8 cellular contexts compared by ENCODE assay signal in genomic region chr12:70849265-70849960, GRCh38.
DNase-seq lines count a peak whose midpoint lies in the region; ATAC-seq, FAIRE-seq and TF ChIP-seq lines count a peak whose summit lies in the region.

No MANE protein-coding gene starts in this region.

- no peaks in the 10 kb centered on the region for H3K27me3 ChIP-seq in H9 (ENCODE audit: insufficient read depth, low read length)
- H3K27me3 ChIP-seq in adrenal gland: no peaks in the 10 kb centered on the region

- no peak for FAIRE-seq in GM19239 (lab: Jason Lieb, UNC)

- no peaks in the 10 kb centered on the region for H3K79me2 ChIP-seq in H9 (ENCODE audit: insufficient read depth, low read length)

- no peak overlapping the region for H4K5ac ChIP-seq in H9 (ENCODE audit: insufficient read length, low read depth, low read length)

- H3K23me2 ChIP-seq in H9 (ENCODE audit: insufficient read length, low read depth, low read length, poor library complexity, severe bottlenecking): no peaks in the 10 kb centered on the region

- H2BK15ac ChIP-seq in H9 (ENCODE audit: low read depth, low read length): no peak overlapping the region

- H2AK5ac ChIP-seq in H9 (ENCODE audit: insufficient read length, low read length): no peak overlapping the region

- H3K14ac ChIP-seq in H9 (ENCODE audit: insufficient read depth, low read length): no peak overlapping the region

- H3K4me3 Mint-ChIP-seq in H9: no peak overlapping the region

- peaks cover under 1% of the 10 kb centered on the region in 2 experiments; a peak in 3 of 4 replicates for H3K4me1 Mint-ChIP-seq in H9

- H3K27ac ChIP-seq in H9 (ENCODE audit: insufficient read length, low read depth, low read length): no peak overlapping the region
- no peak overlapping the region for H3K27ac ChIP-seq in adrenal gland

- no peak overlapping the region for H3K4me2 ChIP-seq in H9 (ENCODE audit: insufficient read depth, insufficient read length, low read length)

- no peak overlapping the region for H2BK120ac ChIP-seq in H9 (ENCODE audit: low read depth, low read length, poor library complexity, severe bottlenecking)

- ATAC-seq in left lobe of liver (peak; percentile 48), HG03196 (IDR thresholded peaks at IDR 0.05; ENCODE audit: unreplicated experiment) (no peak), HG02610 (IDR thresholded peaks at IDR 0.05; ENCODE audit: unreplicated experiment) (no peak)

- H2AFZ ChIP-seq in H9 (ENCODE audit: low read length): no peak overlapping the region

- intact Hi-C loops in adrenal gland (cut with DNase I): no loop called here

- no peak overlapping the region for H3K27ac Mint-ChIP-seq in H9

- DNase-seq in AML-193 (lab: John Stamatoyannopoulos, UW) (peak; percentile 11 to 30), H9 (no peak), adrenal gland (no peak), left lobe of liver (ENCODE audit: low spot score) (no peak), GM19239 (ENCODE audit: insufficient read length, low spot score) (no peak), NCI-H128 (lab: John Stamatoyannopoulos, UW; ENCODE audit: unreplicated experiment) (no peak)

- no peak for TF ChIP-seq POLR2A in adrenal gland (IDR thresholded peaks at IDR 0.05)

- H2BK20ac ChIP-seq in H9 (ENCODE audit: low read depth, low read length, poor library complexity, severe bottlenecking): no peak overlapping the region

- no peak overlapping the region for H3K4me3 ChIP-seq in adrenal gland

- no peaks in the 10 kb centered on the region for H3K36me3 Mint-ChIP-seq in H9 (ENCODE audit: insufficient read depth in 1 of 3, low read depth in 3 of 3)

- H4K8ac ChIP-seq in H9 (replicated peaks; ENCODE audit: insufficient read length, low read depth, low read length): no peak overlapping the region

- no peak overlapping the region for H3K9ac ChIP-seq in H9 (ENCODE audit: extremely low read depth, insufficient read length, low read length)

- H2BK5ac ChIP-seq in H9 (ENCODE audit: insufficient read length, low read length): no peak overlapping the region

- H3K56ac ChIP-seq in H9 (ENCODE audit: insufficient read length, low read depth, low read length): no peak overlapping the region

- no peak overlapping the region for H4K91ac ChIP-seq in H9 (ENCODE audit: insufficient read length, low read depth, low read length)

- H3K4me1 ChIP-seq in H9 (ENCODE audit: insufficient read depth, low read length) (no peaks in the 10 kb centered on the region), adrenal gland (replicated peaks in 1 of 2) (no peaks in the 10 kb centered on the region)

- no peaks in the 10 kb centered on the region for H3K9me3 ChIP-seq in H9 (ENCODE audit: control insufficient read depth, low read depth, low read length)
- H3K9me3 ChIP-seq in adrenal gland (replicated peaks in 1 of 3): no peaks in the 10 kb centered on the region

- no peak overlapping the region for H3K4ac ChIP-seq in H9 (ENCODE audit: low read depth, low read length)

- no peaks in the 10 kb centered on the region for H3K36me3 ChIP-seq in adrenal gland (replicated peaks in 1 of 2)

- no peaks in the 10 kb centered on the region for H3K79me1 ChIP-seq in H9 (ENCODE audit: insufficient read depth, low read depth, low read length, poor library complexity, severe bottlenecking)

- no peak overlapping the region for H3T11ph ChIP-seq in H9 (ENCODE audit: low read length)

- WGBS in H9 (ENCODE audit: extremely low coverage, insufficient read length, low lambda C conversion rate): no CpG with 5 or more reads among the region's 3 CpGs
- 15 to 22% (median 20%) methylated on average over 3 of the region's 3 CpGs for WGBS in adrenal gland, 4 donors

- no peaks in the 10 kb centered on the region for H3K27me3 Mint-ChIP-seq in H9 (ENCODE audit: low read depth)

- H2BK12ac ChIP-seq in H9 (ENCODE audit: insufficient read length, low read depth, low read length): no peak overlapping the region

- H3K9me3 Mint-ChIP-seq in H9: no peaks in the 10 kb centered on the region

- no peak overlapping the region for H3K23ac ChIP-seq in H9 (ENCODE audit: insufficient read length, low read depth, low read length)

- no peaks in the 10 kb centered on the region for H4K20me1 ChIP-seq in H9 (ENCODE audit: control insufficient read depth, insufficient read depth, insufficient read length)

- H3K18ac ChIP-seq in H9 (ENCODE audit: insufficient read length, low read depth, low read length): no peak overlapping the region

- peak; percentile 74 for TF ChIP-seq CTCF in H9 (conservative IDR thresholded peaks at IDR 0.05)
- peak; percentile 24 to 51 (median 34) for TF ChIP-seq CTCF in adrenal gland (IDR thresholded peaks at IDR 0.05)

Comparison
In these comparisons a context has a peak if more than half of its experiments do, and no peak if none do; other contexts are left out.
1. DNase-seq: peak in AML-193 (2 of 2); none in H9 (single experiment), adrenal gland (0 of 7), left lobe of liver (single experiment), GM19239 (single experiment) and NCI-H128 (single experiment).